1 cellular context compared by ENCODE assay signal in the genomic region with DNA sequence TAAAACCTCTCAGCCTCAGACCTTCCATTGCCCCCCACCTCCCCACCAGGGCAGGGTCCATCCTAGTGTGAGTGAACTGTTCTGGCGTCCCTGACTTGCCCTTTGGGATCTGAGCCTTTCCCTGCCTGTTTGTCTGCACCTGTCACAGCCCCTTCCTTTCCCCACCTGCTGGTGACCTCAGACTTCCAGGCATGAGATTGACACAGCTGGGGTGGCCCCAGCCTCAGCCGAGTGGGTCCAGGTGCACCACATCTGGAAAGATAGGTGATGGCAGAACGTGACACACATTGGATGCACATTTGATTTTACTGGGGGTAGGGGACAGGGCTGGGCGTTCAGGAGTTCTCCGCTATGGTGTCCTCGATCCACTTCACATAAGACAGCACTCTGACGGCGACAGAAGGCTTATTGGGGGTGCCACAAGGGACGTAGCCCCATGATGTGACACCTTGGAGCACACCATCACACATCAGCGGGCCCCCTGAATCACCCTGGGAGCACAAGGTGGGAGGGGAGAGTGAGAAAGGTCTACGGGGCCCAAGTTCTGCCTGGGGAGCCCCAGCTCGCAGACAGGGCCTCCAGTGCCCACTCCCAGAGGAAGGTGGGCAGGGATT.
TF ChIP-seq lines count a peak whose summit lies in the region.

No MANE protein-coding gene starts in this region.

TF ChIP-seq in GM23338, 12 proteins besides CTCF, POLR2A, EP300 and RAD21:
- no peak for TF ChIP-seq ZNF114 (CRISPR knock-in tag; IDR thresholded peaks at IDR 0.05)
- TF ChIP-seq, protein P1, sequence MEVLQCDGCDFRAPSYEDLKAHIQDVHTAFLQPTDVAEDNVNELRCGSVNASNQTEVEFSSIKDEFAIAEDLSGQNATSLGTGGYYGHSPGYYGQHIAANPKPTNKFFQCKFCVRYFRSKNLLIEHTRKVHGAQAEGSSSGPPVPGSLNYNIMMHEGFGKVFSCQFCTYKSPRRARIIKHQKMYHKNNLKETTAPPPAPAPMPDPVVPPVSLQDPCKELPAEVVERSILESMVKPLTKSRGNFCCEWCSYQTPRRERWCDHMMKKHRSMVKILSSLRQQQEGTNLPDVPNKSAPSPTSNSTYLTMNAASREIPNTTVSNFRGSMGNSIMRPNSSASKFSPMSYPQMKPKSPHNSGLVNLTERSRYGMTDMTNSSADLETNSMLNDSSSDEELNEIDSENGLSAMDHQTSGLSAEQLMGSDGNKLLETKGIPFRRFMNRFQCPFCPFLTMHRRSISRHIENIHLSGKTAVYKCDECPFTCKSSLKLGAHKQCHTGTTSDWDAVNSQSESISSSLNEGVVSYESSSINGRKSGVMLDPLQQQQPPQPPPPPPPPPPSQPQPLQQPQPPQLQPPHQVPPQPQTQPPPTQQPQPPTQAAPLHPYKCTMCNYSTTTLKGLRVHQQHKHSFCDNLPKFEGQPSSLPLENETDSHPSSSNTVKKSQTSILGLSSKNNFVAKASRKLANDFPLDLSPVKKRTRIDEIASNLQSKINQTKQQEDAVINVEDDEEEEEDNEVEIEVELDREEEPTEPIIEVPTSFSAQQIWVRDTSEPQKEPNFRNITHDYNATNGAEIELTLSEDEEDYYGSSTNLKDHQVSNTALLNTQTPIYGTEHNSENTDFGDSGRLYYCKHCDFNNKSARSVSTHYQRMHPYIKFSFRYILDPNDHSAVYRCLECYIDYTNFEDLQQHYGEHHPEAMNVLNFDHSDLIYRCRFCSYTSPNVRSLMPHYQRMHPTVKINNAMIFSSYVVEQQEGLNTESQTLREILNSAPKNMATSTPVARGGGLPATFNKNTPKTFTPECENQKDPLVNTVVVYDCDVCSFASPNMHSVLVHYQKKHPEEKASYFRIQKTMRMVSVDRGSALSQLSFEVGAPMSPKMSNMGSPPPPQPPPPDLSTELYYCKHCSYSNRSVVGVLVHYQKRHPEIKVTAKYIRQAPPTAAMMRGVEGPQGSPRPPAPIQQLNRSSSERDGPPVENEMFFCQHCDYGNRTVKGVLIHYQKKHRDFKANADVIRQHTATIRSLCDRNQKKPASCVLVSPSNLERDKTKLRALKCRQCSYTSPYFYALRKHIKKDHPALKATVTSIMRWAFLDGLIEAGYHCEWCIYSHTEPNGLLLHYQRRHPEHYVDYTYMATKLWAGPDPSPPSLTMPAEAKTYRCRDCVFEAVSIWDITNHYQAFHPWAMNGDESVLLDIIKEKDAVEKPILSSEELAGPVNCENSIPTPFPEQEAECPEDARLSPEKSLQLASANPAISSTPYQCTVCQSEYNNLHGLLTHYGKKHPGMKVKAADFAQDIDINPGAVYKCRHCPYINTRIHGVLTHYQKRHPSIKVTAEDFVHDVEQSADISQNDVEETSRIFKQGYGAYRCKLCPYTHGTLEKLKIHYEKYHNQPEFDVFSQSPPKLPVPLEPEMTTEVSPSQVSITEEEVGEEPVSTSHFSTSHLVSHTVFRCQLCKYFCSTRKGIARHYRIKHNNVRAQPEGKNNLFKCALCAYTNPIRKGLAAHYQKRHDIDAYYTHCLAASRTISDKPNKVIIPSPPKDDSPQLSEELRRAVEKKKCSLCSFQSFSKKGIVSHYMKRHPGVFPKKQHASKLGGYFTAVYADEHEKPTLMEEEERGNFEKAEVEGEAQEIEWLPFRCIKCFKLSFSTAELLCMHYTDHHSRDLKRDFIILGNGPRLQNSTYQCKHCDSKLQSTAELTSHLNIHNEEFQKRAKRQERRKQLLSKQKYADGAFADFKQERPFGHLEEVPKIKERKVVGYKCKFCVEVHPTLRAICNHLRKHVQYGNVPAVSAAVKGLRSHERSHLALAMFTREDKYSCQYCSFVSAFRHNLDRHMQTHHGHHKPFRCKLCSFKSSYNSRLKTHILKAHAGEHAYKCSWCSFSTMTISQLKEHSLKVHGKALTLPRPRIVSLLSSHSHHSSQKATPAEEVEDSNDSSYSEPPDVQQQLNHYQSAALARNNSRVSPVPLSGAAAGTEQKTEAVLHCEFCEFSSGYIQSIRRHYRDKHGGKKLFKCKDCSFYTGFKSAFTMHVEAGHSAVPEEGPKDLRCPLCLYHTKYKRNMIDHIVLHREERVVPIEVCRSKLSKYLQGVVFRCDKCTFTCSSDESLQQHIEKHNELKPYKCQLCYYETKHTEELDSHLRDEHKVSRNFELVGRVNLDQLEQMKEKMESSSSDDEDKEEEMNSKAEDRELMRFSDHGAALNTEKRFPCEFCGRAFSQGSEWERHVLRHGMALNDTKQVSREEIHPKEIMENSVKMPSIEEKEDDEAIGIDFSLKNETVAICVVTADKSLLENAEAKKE (CRISPR knock-in tag; IDR thresholded peaks at IDR 0.05): no peak
- no peak for TF ChIP-seq ZNF331 (CRISPR knock-in tag; IDR thresholded peaks at IDR 0.05; ENCODE audit: low read depth)
- TF ChIP-seq EZH2 (IDR thresholded peaks at IDR 0.05; ENCODE audit: low read depth, unreplicated experiment): no peak
- TF ChIP-seq, protein P2, sequence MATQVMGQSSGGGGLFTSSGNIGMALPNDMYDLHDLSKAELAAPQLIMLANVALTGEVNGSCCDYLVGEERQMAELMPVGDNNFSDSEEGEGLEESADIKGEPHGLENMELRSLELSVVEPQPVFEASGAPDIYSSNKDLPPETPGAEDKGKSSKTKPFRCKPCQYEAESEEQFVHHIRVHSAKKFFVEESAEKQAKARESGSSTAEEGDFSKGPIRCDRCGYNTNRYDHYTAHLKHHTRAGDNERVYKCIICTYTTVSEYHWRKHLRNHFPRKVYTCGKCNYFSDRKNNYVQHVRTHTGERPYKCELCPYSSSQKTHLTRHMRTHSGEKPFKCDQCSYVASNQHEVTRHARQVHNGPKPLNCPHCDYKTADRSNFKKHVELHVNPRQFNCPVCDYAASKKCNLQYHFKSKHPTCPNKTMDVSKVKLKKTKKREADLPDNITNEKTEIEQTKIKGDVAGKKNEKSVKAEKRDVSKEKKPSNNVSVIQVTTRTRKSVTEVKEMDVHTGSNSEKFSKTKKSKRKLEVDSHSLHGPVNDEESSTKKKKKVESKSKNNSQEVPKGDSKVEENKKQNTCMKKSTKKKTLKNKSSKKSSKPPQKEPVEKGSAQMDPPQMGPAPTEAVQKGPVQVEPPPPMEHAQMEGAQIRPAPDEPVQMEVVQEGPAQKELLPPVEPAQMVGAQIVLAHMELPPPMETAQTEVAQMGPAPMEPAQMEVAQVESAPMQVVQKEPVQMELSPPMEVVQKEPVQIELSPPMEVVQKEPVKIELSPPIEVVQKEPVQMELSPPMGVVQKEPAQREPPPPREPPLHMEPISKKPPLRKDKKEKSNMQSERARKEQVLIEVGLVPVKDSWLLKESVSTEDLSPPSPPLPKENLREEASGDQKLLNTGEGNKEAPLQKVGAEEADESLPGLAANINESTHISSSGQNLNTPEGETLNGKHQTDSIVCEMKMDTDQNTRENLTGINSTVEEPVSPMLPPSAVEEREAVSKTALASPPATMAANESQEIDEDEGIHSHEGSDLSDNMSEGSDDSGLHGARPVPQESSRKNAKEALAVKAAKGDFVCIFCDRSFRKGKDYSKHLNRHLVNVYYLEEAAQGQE (IDR thresholded peaks at IDR 0.05; ENCODE audit: unreplicated experiment): no peak
- no peak for TF ChIP-seq CREB1 (CRISPR knock-in tag; IDR thresholded peaks at IDR 0.05; ENCODE audit: low read depth)
- no peak for TF ChIP-seq NANOG (IDR thresholded peaks at IDR 0.05; ENCODE audit: borderline replicate concordance)
- TF ChIP-seq EZH2phosphoT487 (IDR thresholded peaks at IDR 0.05; ENCODE audit: unreplicated experiment): no peak
- TF ChIP-seq, protein P3, sequence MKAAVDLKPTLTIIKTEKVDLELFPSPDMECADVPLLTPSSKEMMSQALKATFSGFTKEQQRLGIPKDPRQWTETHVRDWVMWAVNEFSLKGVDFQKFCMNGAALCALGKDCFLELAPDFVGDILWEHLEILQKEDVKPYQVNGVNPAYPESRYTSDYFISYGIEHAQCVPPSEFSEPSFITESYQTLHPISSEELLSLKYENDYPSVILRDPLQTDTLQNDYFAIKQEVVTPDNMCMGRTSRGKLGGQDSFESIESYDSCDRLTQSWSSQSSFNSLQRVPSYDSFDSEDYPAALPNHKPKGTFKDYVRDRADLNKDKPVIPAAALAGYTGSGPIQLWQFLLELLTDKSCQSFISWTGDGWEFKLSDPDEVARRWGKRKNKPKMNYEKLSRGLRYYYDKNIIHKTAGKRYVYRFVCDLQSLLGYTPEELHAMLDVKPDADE (IDR thresholded peaks at IDR 0.05): no peak
- no peak for TF ChIP-seq JUNB (IDR thresholded peaks at IDR 0.05; ENCODE audit: unreplicated experiment)
- TF ChIP-seq STAT1 (IDR thresholded peaks at IDR 0.05; ENCODE audit: unreplicated experiment): no peak
- no peak for TF ChIP-seq POLR2AphosphoS5 (IDR thresholded peaks at IDR 0.05; ENCODE audit: low read depth)
TF ChIP-seq in GM23338: peak in this region for 0.
